Comparison of ENCODE assay signal across 18 cellular contexts in the genomic region with DNA sequence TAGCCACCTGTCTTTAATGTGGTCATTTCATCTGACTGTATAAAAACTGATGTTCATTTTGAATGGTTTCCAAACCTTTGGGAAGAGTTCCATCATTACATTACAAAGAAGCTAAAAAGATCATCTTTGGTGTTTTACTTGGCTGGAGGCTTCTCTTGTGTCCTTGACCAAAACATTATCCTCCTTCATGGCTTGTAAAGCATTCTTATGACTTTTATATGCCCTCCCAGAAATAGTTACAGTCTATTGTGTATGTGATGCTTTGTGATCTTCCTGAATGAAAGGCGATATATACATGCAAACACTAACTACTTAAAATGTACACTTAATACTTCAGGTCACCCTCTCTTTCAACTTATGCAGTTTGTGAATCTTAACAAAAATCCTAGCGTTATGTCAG.
"Had no signal": no experiment of that assay in that cellular context is flagged by ENCODE, and none has a peak within 500 bp of the region (broad histone marks: within the 10 kb centered on the region; RNA-seq: fewer than 3 reads in every experiment).

No MANE protein-coding gene starts in this region.

- H3K9me3 Mint-ChIP-seq: memory B cell; natural killer cell; stimulated activated naive B cell treated with anti-CD40 and anti-IgM and Interleukin-4, amounts not matched to agents 10 μg/mL and 1 μg/mL and 100 μg/mL, for 72 hours; stimulated activated naive CD8-positive, alpha-beta T cell treated with anti-CD3 and anti-CD28 coated beads, Interleukin-15, Interleukin-2, amounts not matched to agents 100 ng/mL and 50 ng/mL, for 24 hours; type B pancreatic cell had no signal

- H3K4me1 ChIP-seq: tibial artery had no signal

- ATAC-seq: esophagus mucosa; natural killer cell; pancreas; right lobe of liver; stimulated activated naive B cell treated with anti-CD40 and anti-IgM and Interleukin-4, amounts not matched to agents 10 μg/mL and 1 μg/mL and 100 μg/mL, for 72 hours had no signal

- H3K4me1 Mint-ChIP-seq: memory B cell; natural killer cell; stimulated activated naive B cell treated with anti-CD40 and anti-IgM and Interleukin-4, amounts not matched to agents 10 μg/mL and 1 μg/mL and 100 μg/mL, for 72 hours had no signal

- H3K27ac ChIP-seq: epithelial cell of prostate, neutrophil, pancreas, right lobe of liver, tibial artery had no signal

- H3K9me3 ChIP-seq: neutrophil, pancreas, right lobe of liver, tibial artery had no signal

- H3K4me3 Mint-ChIP-seq: memory B cell; natural killer cell; stimulated activated naive B cell treated with anti-CD40 and anti-IgM and Interleukin-4, amounts not matched to agents 10 μg/mL and 1 μg/mL and 100 μg/mL, for 72 hours; stimulated activated naive CD8-positive, alpha-beta T cell treated with anti-CD3 and anti-CD28 coated beads, Interleukin-15, Interleukin-2, amounts not matched to agents 100 ng/mL and 50 ng/mL, for 24 hours; type B pancreatic cell had no signal

- H3K27ac Mint-ChIP-seq: memory B cell; natural killer cell; stimulated activated naive B cell treated with anti-CD40 and anti-IgM and Interleukin-4, amounts not matched to agents 10 μg/mL and 1 μg/mL and 100 μg/mL, for 72 hours; stimulated activated naive CD8-positive, alpha-beta T cell treated with anti-CD3 and anti-CD28 coated beads, Interleukin-15, Interleukin-2, amounts not matched to agents 100 ng/mL and 50 ng/mL, for 24 hours; type B pancreatic cell had no signal

- DNase-seq: dorsolateral prefrontal cortex; effector CD4-positive, alpha-beta T cell; foreskin melanocyte; natural killer cell; pancreas; right lobe of liver; small intestine; stimulated activated CD4-positive, alpha-beta T cell treated with anti-CD3 and anti-CD28 coated beads, Interleukin-15, amount 100 ng/mL, for 24 hours; stimulated activated CD4-positive, alpha-beta T cell treated with anti-CD3 and anti-CD28 coated beads, Interleukin-2, amount 100 ng/mL, for 48 hours; stimulated activated naive B cell treated with anti-CD40 and anti-IgM and Interleukin-4, amounts not matched to agents 10 μg/mL and 1 μg/mL and 100 μg/mL, for 72 hours; tibial artery had no signal

- H3K27me3 ChIP-seq: pancreas, right lobe of liver had no signal

- H3K36me3 ChIP-seq: neutrophil, pancreas, right lobe of liver, tibial artery had no signal

- H3K4me3 ChIP-seq: dorsolateral prefrontal cortex, lung, pancreas, right lobe of liver, tibial artery had no signal

- H3K36me3 Mint-ChIP-seq: memory B cell; natural killer cell; stimulated activated naive B cell treated with anti-CD40 and anti-IgM and Interleukin-4, amounts not matched to agents 10 μg/mL and 1 μg/mL and 100 μg/mL, for 72 hours; type B pancreatic cell had no signal
